15 cellular contexts compared by ENCODE assay signal in the genomic region with DNA sequence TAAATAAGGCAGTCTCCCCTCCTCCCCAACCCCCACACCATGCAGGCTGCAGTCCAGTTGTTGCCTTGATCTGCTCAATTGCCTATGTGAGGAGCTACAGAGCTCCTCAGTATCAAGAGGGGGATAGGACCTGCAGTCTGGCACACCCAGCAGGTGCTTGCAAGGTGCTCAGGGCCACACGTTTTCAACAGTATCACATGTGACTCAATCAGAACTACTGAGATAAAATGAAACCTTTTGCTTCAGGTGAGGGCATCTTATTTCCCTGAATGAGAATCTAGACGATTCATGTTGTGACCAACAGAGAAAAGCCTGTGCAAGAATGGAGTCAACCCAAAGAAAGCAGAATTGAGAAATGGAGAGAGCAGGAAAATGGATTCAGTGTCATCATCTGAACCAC. TPM values are rescaled to one million over a fixed set of nuclear protein-coding genes. Genes with fewer than 3 reads are reported as not detected.
DNase-seq lines count a peak whose midpoint lies in the region; ATAC-seq and TF ChIP-seq lines count a peak whose summit lies in the region.
"Had no signal": no experiment of that assay in that cellular context is flagged by ENCODE, and none has a peak within 500 bp of the region (broad histone marks: within the 10 kb centered on the region; RNA-seq: fewer than 3 reads in every experiment).

No MANE protein-coding gene starts in this region.

- H3K36me3 ChIP-seq in Loucy (ENCODE audit: insufficient read depth, low read length) = no peaks in the 10 kb centered on the region
- no peaks in the 10 kb centered on the region for H3K36me3 ChIP-seq in testis (ENCODE audit: low read depth, missing control alignments)
- H3K36me3 ChIP-seq: uterus had no signal

- H3K9me3 ChIP-seq in Loucy (ENCODE audit: insufficient read depth, low read depth, low read length) (no peaks in the 10 kb centered on the region), testis (no peaks in the 10 kb centered on the region)
- H3K9me3 ChIP-seq: uterus had no signal

- H3K4me3 ChIP-seq in Loucy (ENCODE audit: low read length, poor library complexity, severe bottlenecking) (no peak overlapping the region), testis (no peak overlapping the region)
- H3K4me3 ChIP-seq: skin epidermis, uterus had no signal

- H3K36me3 Mint-ChIP-seq in activated T-cell treated with anti-CD3 and anti-CD28 coated beads, Interleukin-2, amount 50 U/mL, for 4 hours (ENCODE audit: insufficient read depth) = no peaks in the 10 kb centered on the region
- no peaks in the 10 kb centered on the region for H3K36me3 Mint-ChIP-seq in stimulated activated naive B cell treated with anti-CD40 and anti-IgM and Interleukin-4, amounts not matched to agents 10 μg/mL and 1 μg/mL and 100 μg/mL, for 72 hours

- WGBS in testis, 2 donors = 62 to 69% methylated on average over 2 of the region's 2 CpGs

- DNase-seq in activated T-cell treated with anti-CD3 and anti-CD28 coated beads, Interleukin-2, amount 50 U/mL, for 4 hours = no peak
- DNase-seq in activated T-cell treated with anti-CD3 and anti-CD28 coated beads for 4 hours (no peak), AG20443 (ENCODE audit: low spot score) (no peak), superior temporal gyrus (ENCODE audit: extremely low spot score) (no peak), testis (no peak)
- DNase-seq in stimulated activated naive B cell treated with anti-CD40 and anti-IgM and Interleukin-4, amounts not matched to agents 10 μg/mL and 1 μg/mL and 100 μg/mL, for 72 hours = no peak
- DNase-seq: Calu3; KBM-7; NCI-H1092 treated with DMSO at 0.1 percent for 48 hours; stimulated activated naive CD4-positive, alpha-beta T cell treated with Interleukin-2 at 50 U/mL for 16 hours; uterus had no signal

- H3K9ac ChIP-seq in Loucy (ENCODE audit: low read depth, low read length, poor library complexity, severe bottlenecking) = no peak overlapping the region

- TF ChIP-seq CTCF in Loucy (conservative IDR thresholded peaks at IDR 0.05; ENCODE audit: low read length) (no peak), testis (IDR thresholded peaks at IDR 0.05) (no peak)

- H3K27ac ChIP-seq in testis = no peak overlapping the region
- H3K27ac ChIP-seq: RWPE1 had no signal

- H3K9me3 Mint-ChIP-seq in activated T-cell treated with anti-CD3 and anti-CD28 coated beads, Interleukin-2, amount 50 U/mL, for 4 hours = no peaks in the 10 kb centered on the region
- no peaks in the 10 kb centered on the region for H3K9me3 Mint-ChIP-seq in stimulated activated naive B cell treated with anti-CD40 and anti-IgM and Interleukin-4, amounts not matched to agents 10 μg/mL and 1 μg/mL and 100 μg/mL, for 72 hours

- no peak overlapping the region for H3K4me3 Mint-ChIP-seq in activated T-cell treated with anti-CD3 and anti-CD28 coated beads, Interleukin-2, amount 50 U/mL, for 4 hours
- H3K4me3 Mint-ChIP-seq in stimulated activated naive B cell treated with anti-CD40 and anti-IgM and Interleukin-4, amounts not matched to agents 10 μg/mL and 1 μg/mL and 100 μg/mL, for 72 hours = no peak overlapping the region

- 0 out of 2 replicates have a peak, but pooled peaks cover 3% of the 10 kb centered on the region for H3F3A ChIP-seq in Loucy (ENCODE audit: low read depth)

- H3K4me2 ChIP-seq in Loucy (ENCODE audit: low read depth, low read length, poor library complexity, severe bottlenecking) = no peak overlapping the region

- no peak for TF ChIP-seq POLR2A in testis (IDR thresholded peaks at IDR 0.05)

- H3K79me2 ChIP-seq in Loucy (ENCODE audit: insufficient read depth, low read length) = no peaks in the 10 kb centered on the region

- H3K4me1 ChIP-seq in Loucy (ENCODE audit: insufficient read depth, low read length, poor library complexity, severe bottlenecking) = peaks cover 29% of the 10 kb centered on the region
- H3K4me1 ChIP-seq in testis = no peaks in the 10 kb centered on the region
- H3K4me1 ChIP-seq: uterus had no signal

- H3K27ac Mint-ChIP-seq in stimulated activated naive B cell treated with anti-CD40 and anti-IgM and Interleukin-4, amounts not matched to agents 10 μg/mL and 1 μg/mL and 100 μg/mL, for 72 hours = no peak overlapping the region

- no peaks in the 10 kb centered on the region for H3K9me2 ChIP-seq in Loucy (replicated peaks; ENCODE audit: low read depth, low read length)

- H3K4me1 Mint-ChIP-seq in activated T-cell treated with anti-CD3 and anti-CD28 coated beads, Interleukin-2, amount 50 U/mL, for 4 hours (ENCODE audit: low read depth) = peaks cover 11% of the 10 kb centered on the region
- peaks cover 2% of the 10 kb centered on the region in 2 donors for H3K4me1 Mint-ChIP-seq in stimulated activated naive B cell treated with anti-CD40 and anti-IgM and Interleukin-4, amounts not matched to agents 10 μg/mL and 1 μg/mL and 100 μg/mL, for 72 hours

- H2AFZ ChIP-seq in Loucy (ENCODE audit: low read length) = 0 out of 2 replicates have a peak overlapping the region, but pooled peaks have one; percentile 18

- no peaks in the 10 kb centered on the region for H4K20me1 ChIP-seq in Loucy (ENCODE audit: insufficient read depth, low read length, poor library complexity, severe bottlenecking)

- intact Hi-C loops in testis (cut with DNase I; ENCODE audit: low total_unique reads) = no loop called here

- H3K27me3 Mint-ChIP-seq in activated T-cell treated with anti-CD3 and anti-CD28 coated beads, Interleukin-2, amount 50 U/mL, for 4 hours (ENCODE audit: low read depth) = peaks cover 6% of the 10 kb centered on the region
- H3K27me3 Mint-ChIP-seq in stimulated activated naive B cell treated with anti-CD40 and anti-IgM and Interleukin-4, amounts not matched to agents 10 μg/mL and 1 μg/mL and 100 μg/mL, for 72 hours = no peaks in the 10 kb centered on the region

- ATAC-seq in activated T-cell treated with anti-CD3 and anti-CD28 coated beads, Interleukin-2, amount 50 U/mL, for 4 hours = peak; percentile 21 to 27
- ATAC-seq in GM19395 (IDR thresholded peaks at IDR 0.05; ENCODE audit: unreplicated experiment) = peak; percentile 67
- peak; percentile 60 to 67 for ATAC-seq in stimulated activated naive B cell treated with anti-CD40 and anti-IgM and Interleukin-4, amounts not matched to agents 10 μg/mL and 1 μg/mL and 100 μg/mL, for 72 hours (replicated peaks)

- no peaks in the 10 kb centered on the region for H3K27me3 ChIP-seq in Loucy (ENCODE audit: insufficient read depth, low read length, poor library complexity, severe bottlenecking)
- H3K27me3 ChIP-seq in testis = no peaks in the 10 kb centered on the region
- H3K27me3 ChIP-seq: uterus had no signal

RNA-seq across cellular contexts. Expression of gene LRCH1, which starts 23.5 kb away (rescaled TPM):
- 10 to 100 TPM; 13.5 to 16.4 (median 14.7) TPM for total RNA-seq in activated T-cell treated with anti-CD3 and anti-CD28 coated beads, Interleukin-2, amount 50 U/mL, for 4 hours
- total RNA-seq in testis = 10 to 100 TPM; 16.8 to 17.7 TPM
- 8.9 TPM for polyA plus RNA-seq in testis (ENCODE audit: insufficient read depth, low read depth, low replicate concordance)
